Comparison of ENCODE assay signal across 1 cellular context in genomic region chr1:5485968-5486665, GRCh38.
TF ChIP-seq lines count a peak whose summit lies in the region.

No MANE protein-coding gene starts in this region.

TF ChIP-seq in GM23338, 12 proteins besides CTCF, POLR2A, EP300 and RAD21:
- no peak for TF ChIP-seq ZNF462 (CRISPR knock-in tag; IDR thresholded peaks at IDR 0.05)
- no peak for TF ChIP-seq ZNF331 (CRISPR knock-in tag; IDR thresholded peaks at IDR 0.05; ENCODE audit: low read depth)
- no peak for TF ChIP-seq EZH2 (IDR thresholded peaks at IDR 0.05; ENCODE audit: low read depth, unreplicated experiment)
- TF ChIP-seq CREB1 (CRISPR knock-in tag; IDR thresholded peaks at IDR 0.05; ENCODE audit: low read depth) = no peak
